Comparison of ENCODE assay signal across 8 cellular contexts in the genomic region with DNA sequence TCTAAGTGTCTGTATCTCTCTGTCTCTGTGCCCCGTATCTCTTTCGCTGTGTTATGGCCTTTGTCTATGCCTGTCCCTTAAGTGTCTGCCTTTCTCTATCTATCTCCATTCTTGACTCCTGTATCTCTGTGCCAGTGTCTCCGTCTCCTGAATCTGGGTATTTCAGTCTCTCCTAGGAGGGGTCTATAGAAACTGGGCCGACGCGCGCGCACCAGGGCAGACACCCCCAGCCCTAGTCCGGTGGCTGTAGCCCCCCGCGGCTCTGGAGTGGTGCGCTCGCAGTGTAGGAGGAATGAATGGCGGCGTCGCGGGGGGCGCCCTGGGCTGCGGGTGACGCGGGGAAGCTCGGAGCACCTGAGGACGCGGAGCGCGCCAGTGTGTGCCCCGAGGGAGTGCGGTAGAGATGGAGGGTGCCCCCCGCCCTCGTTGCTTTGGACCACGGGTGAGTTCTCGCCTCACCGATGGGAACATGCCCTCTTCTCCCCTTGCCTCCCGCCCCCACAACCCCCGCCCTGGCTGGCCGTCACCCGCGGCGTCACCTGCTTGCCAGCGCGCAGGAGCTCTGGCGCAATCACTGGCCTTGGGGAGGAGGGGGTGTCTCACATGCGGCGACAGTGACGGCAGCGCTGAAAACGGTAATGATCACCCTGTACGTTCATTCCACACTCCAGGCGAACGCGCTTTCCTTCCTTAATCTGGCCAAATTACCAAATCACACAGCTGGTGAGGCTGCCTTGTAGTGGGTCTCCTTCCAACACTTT. TPM values are rescaled to one million over a fixed set of nuclear protein-coding genes. Genes with fewer than 3 reads are reported as not detected.
DNase-seq lines count a peak whose midpoint lies in the region; ATAC-seq and TF ChIP-seq lines count a peak whose summit lies in the region.

No MANE protein-coding gene starts in this region.

- no peaks in the 10 kb centered on the region for H3K9me3 ChIP-seq in AG04450 (ENCODE audit: control insufficient read depth, insufficient read depth, low read length)
- H3K9me3 ChIP-seq in ectodermal cell (ENCODE audit: control insufficient read depth, low read length), result no peaks in the 10 kb centered on the region

- DNase-seq in AG04450 (ENCODE audit: low read depth, low spot score) (no peak), HL-60 (ENCODE audit: low read depth in 1 of 2, low spot score in 1 of 2) (peak in 1 of 2 experiments; percentile 25), SHP77 (lab: John Stamatoyannopoulos, UW) (peak; percentile 38 to 80), posterior vena cava (ENCODE audit: low spot score) (peak; percentile 76), GM13976 (ENCODE audit: low spot score) (no peak), UCSD-AML1 (lab: John Stamatoyannopoulos, UW; ENCODE audit: unreplicated experiment) (no peak)

- peaks cover 4% of the 10 kb centered on the region for H3K4me1 ChIP-seq in ectodermal cell (ENCODE audit: control insufficient read depth, insufficient read depth, low read length)

- intact Hi-C loops in posterior vena cava (cut with DNase I), result no loop called here

- TF ChIP-seq CTCF in AG04450 (IDR thresholded peaks at IDR 0.05; ENCODE audit: low read depth, low read length), result no peak
- no peak for TF ChIP-seq CTCF in HL-60 (IDR thresholded peaks at IDR 0.05; ENCODE audit: insufficient read depth, low read length)
- no peak for TF ChIP-seq CTCF in GM13976 (IDR thresholded peaks at IDR 0.05; ENCODE audit: borderline replicate concordance, control extremely low read depth, extremely low read depth, insufficient read depth, missing control alignments)

- in situ Hi-C loops in GM13976 (cut with MboI; ENCODE audit: low sequenced_read_pairs, unreplicated experiment), result no loop called here

- WGBS in ectodermal cell, 2 experiments, result 3% methylated on average over 51 of the region's 51 CpGs

- H3K27me3 ChIP-seq in AG04450 (ENCODE audit: control insufficient read depth, insufficient read depth, low read length), result peaks cover 31% of the 10 kb centered on the region
- peaks cover 23% of the 10 kb centered on the region for H3K27me3 ChIP-seq in HL-60 (ENCODE audit: insufficient read depth, poor library complexity, severe bottlenecking)
- H3K27me3 ChIP-seq in ectodermal cell (ENCODE audit: control insufficient read depth, insufficient read depth, low read length, poor library complexity, severe bottlenecking), result peaks cover 61% of the 10 kb centered on the region

- ATAC-seq in HG02938 (IDR thresholded peaks at IDR 0.05; ENCODE audit: unreplicated experiment), result no peak

- POLR2A ChIA-PET in AG04450 (lab: Yijun Ruan, JAX), result no interaction called here

- peak overlapping the region; percentile 59 for H3K4me3 ChIP-seq in AG04450 (ENCODE audit: low read depth, low read length)
- H3K4me3 ChIP-seq in HL-60 (replicated peaks; ENCODE audit: insufficient read depth, low read length), result peak overlapping the region; percentile 50
- peak overlapping the region; percentile 52 for H3K4me3 ChIP-seq in ectodermal cell (ENCODE audit: insufficient read depth, low read depth, low read length)

- CTCF ChIA-PET in AG04450 (lab: Charles Lee), result interaction anchor here (0.6 to 4.0 kb wide), 2 partner anchors 12 to 153 kb away, joined by 4 to 19 read pairs; partner anchors contain the start of gene EEF1AKMT4

- H3K36me3 ChIP-seq in ectodermal cell (ENCODE audit: control insufficient read depth, insufficient read depth, low read length), result no peaks in the 10 kb centered on the region

- H3K27ac ChIP-seq in AG04450 (ENCODE audit: low read depth, low read length) (no peak overlapping the region), HL-60 (replicated peaks) (no peak overlapping the region), ectodermal cell (ENCODE audit: insufficient read depth, low read depth, low read length, poor library complexity, severe bottlenecking) (no peak overlapping the region)

RNA-seq across cellular contexts. Expression of gene CAMK2N2, which starts 1.0 kb away (rescaled TPM):
- 0.07 and 0.27 TPM in 2 replicates for polyA plus RNA-seq in AG04450 (2011; rRNA removed)
- 0.22 TPM in 1 of 2 replicates, not detected in the other for polyA minus RNA-seq in AG04450 (2011; rRNA and poly(A)+ RNA removed)
- 6.7 TPM for polyA plus RNA-seq in ectodermal cell (2013, experiment 1 of 4)
- 7.4 TPM for polyA plus RNA-seq in ectodermal cell (2013, experiment 2 of 4)
- 5.2 TPM for polyA plus RNA-seq in ectodermal cell (2013, experiment 3 of 4)
- polyA plus RNA-seq in ectodermal cell (2013, experiment 4 of 4), result 5.3 TPM
- under 1 TPM in 1 of 2 donors, not detected in 1; 0.24 TPM for total RNA-seq in posterior vena cava

RNA-seq across cellular contexts. Expression of gene EEF1AKMT4, which starts 12.9 kb away (rescaled TPM):
- 3.2 and 4.0 TPM in 2 replicates for polyA plus RNA-seq in AG04450 (2011; rRNA removed)
- 2.3 and 4.3 TPM in 2 replicates for polyA minus RNA-seq in AG04450 (2011; rRNA and poly(A)+ RNA removed)
- 6.1 TPM for polyA plus RNA-seq in ectodermal cell (2013, experiment 1 of 4)
- 5.6 TPM for polyA plus RNA-seq in ectodermal cell (2013, experiment 2 of 4)
- 4.2 TPM for polyA plus RNA-seq in ectodermal cell (2013, experiment 3 of 4)
- 5.3 TPM for polyA plus RNA-seq in ectodermal cell (2013, experiment 4 of 4)
- total RNA-seq in posterior vena cava, result 1 to 10 TPM; 1.3 to 2.5 TPM

RNA-seq across cellular contexts. Expression of gene ECE2, which starts 13.5 kb away (rescaled TPM):
- polyA plus RNA-seq in AG04450 (2011; rRNA removed), result not detected in 2 replicates
- not detected in 2 replicates for polyA minus RNA-seq in AG04450 (2011; rRNA and poly(A)+ RNA removed)
- polyA plus RNA-seq in ectodermal cell (2013, experiment 1 of 4), result not detected
- polyA plus RNA-seq in ectodermal cell (2013, experiment 2 of 4), result 0.12 TPM
- 0.32 TPM for polyA plus RNA-seq in ectodermal cell (2013, experiment 3 of 4)
- polyA plus RNA-seq in ectodermal cell (2013, experiment 4 of 4), result not detected
- total RNA-seq in posterior vena cava, result not detected

RNA-seq across cellular contexts. Expression of gene ALG3, which starts 13.6 kb away (rescaled TPM):
- polyA plus RNA-seq in AG04450 (2011; rRNA removed), result 35.6 and 44.5 TPM in 2 replicates
- 107 and 122 TPM in 2 replicates for polyA minus RNA-seq in AG04450 (2011; rRNA and poly(A)+ RNA removed)
- 42.9 TPM for polyA plus RNA-seq in ectodermal cell (2013, experiment 1 of 4)
- 41.9 TPM for polyA plus RNA-seq in ectodermal cell (2013, experiment 2 of 4)
- 35.0 TPM for polyA plus RNA-seq in ectodermal cell (2013, experiment 3 of 4)
- polyA plus RNA-seq in ectodermal cell (2013, experiment 4 of 4), result 32.7 TPM
- total RNA-seq in posterior vena cava, result 10 to 100 TPM; 26.8 to 28.6 TPM

RNA-seq across cellular contexts. Expression of gene VWA5B2, which starts 33.0 kb away (rescaled TPM):
- polyA plus RNA-seq in AG04450 (2011; rRNA removed), result not detected in 2 replicates
- not detected in 2 replicates for polyA minus RNA-seq in AG04450 (2011; rRNA and poly(A)+ RNA removed)
- polyA plus RNA-seq in ectodermal cell (2013, experiment 1 of 4), result 0.26 TPM
- 0.37 TPM for polyA plus RNA-seq in ectodermal cell (2013, experiment 2 of 4)
- 0.48 TPM for polyA plus RNA-seq in ectodermal cell (2013, experiment 3 of 4)
- 0.24 TPM for polyA plus RNA-seq in ectodermal cell (2013, experiment 4 of 4)
- total RNA-seq in posterior vena cava, result under 1 TPM in 1 of 2 donors, not detected in 1; 0.38 TPM

Comparison
In these comparisons a context has a peak if more than half of its experiments do, and no peak if none do; other contexts are left out.
1. DNase-seq: peak in SHP77 (2 of 2) and posterior vena cava (single experiment); none in AG04450 (single experiment), GM13976 (single experiment) and UCSD-AML1 (single experiment).
2. Peak in every context shown above with its lines, with median percentiles within 50 percentile points of each other: H3K4me3 ChIP-seq.